Comparison of ENCODE assay signal across 31 cellular contexts in the genomic region with DNA sequence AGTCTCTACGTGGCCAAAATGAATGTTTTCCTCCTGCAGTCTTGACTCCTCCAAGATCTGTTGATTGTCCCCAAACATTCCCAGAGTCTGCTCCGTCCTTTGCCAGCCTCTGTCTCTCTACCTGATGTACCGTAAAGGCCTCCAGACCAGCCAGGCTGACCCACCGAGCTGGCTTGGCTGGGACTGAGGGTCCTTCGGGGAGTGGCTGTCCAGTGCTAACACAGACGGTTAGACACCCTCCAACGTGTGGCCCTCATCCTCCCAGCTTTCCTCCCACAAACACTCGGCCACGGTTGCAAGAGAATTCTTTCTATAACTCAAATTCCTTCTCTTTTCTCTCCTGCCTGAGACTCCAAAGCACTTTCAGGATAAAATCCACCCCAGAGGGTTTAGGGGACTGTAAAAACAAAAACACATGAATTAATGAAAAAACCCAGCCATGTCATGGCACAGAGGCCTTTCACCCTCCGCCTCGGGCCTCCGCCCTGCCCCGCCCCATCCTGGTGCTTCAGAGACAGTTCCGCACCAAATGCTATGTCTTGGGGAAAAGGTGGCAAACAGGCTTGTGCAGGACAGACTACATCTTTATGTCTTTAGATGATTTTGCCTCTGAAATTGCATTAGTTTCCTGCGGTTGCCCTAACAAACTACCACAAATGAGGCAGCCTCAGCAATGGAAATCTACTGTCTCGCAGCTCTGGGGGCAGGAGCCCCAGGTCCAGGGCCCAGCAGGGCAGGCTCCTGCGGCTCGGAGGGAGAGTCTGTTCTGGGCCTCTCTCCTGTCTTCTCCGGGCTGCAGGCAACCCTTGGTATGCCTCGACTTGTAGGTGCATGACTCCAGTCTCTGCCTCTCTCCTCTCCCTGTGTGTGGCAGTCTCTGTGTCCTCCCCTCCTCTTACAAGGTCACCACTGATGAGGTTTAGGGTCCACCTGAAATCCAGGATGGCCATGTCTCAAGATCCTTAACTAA.
"Had no signal": no experiment of that assay in that cellular context is flagged by ENCODE, and none has a peak within 500 bp of the region (broad histone marks: within the 10 kb centered on the region; RNA-seq: fewer than 3 reads in every experiment).

No MANE protein-coding gene starts in this region.

- H3K27me3 ChIP-seq: colonic mucosa, thyroid gland had no signal

- H3K4me2 ChIP-seq: SK-N-SH, smooth muscle cell had no signal

- H3K4me1 ChIP-seq: breast epithelium, colonic mucosa, sigmoid colon, thyroid gland had no signal

- H3K9ac ChIP-seq: SK-N-SH had no signal

- H3K4me3 ChIP-seq: breast epithelium, colonic mucosa, gastrocnemius medialis, sigmoid colon, smooth muscle cell, stomach, thyroid gland had no signal

- ATAC-seq: activated naive CD8-positive, alpha-beta T cell treated with anti-CD3 and anti-CD28 coated beads, Interleukin-2, amount 50 U/mL, for 24 hours; gastrocnemius medialis; left cardiac atrium; naive thymus-derived CD8-positive, alpha-beta T cell; stimulated activated naive B cell treated with anti-CD40 and anti-IgM and Interleukin-4, amounts not matched to agents 10 μg/mL and 1 μg/mL and 100 μg/mL, for 72 hours; T-helper 17 cell had no signal

- H3K36me3 ChIP-seq: breast epithelium, colonic mucosa, gastrocnemius medialis, sigmoid colon, stomach, thyroid gland, WERI-Rb-1 had no signal

- H3K27ac ChIP-seq: breast epithelium, colonic mucosa, gastrocnemius medialis, sigmoid colon, stomach, thyroid gland, WERI-Rb-1 had no signal

- H3K9me3 ChIP-seq: breast epithelium, colonic mucosa, gastrocnemius medialis, sigmoid colon, SK-N-SH, stomach, thyroid gland had no signal

- DNase-seq: activated CD4-positive, alpha-beta memory T cell treated with anti-CD3 and anti-CD28 coated beads, Interleukin-2, amount 10 ng/mL, durations not matched to agents 7 days and 5 days; activated CD4-positive, alpha-beta T cell treated with anti-CD3 and anti-CD28 coated beads, Interleukin-2, amount 10 ng/mL, durations not matched to agents 24 days and 14 days; activated CD4-positive, CD25-positive, alpha-beta regulatory T cell treated with anti-CD3 and anti-CD28 coated beads, Interleukin-2, amount 50 U/mL, for 72 hours; activated CD8-positive, alpha-beta memory T cell treated with anti-CD3 and anti-CD28 coated beads, Interleukin-2, amount 50 U/mL, for 48 hours; activated gamma-delta T cell treated with Interleukin-2 at 50 U/mL for 16 hours; activated naive CD4-positive, alpha-beta T cell treated with anti-CD3 and anti-CD28 coated beads, Interleukin-2, amount 50 U/mL, for 16 hours; activated naive CD8-positive, alpha-beta T cell treated with anti-CD3 and anti-CD28 coated beads, Interleukin-2, amount 50 U/mL, for 24 hours; activated T-cell treated with anti-CD3 and anti-CD28 coated beads, Interleukin-2, amount 50 U/mL, for 24 hours; amygdala; colonic mucosa; effector CD8-positive, alpha-beta T cell; erythroblast; gastrocnemius medialis; glutamatergic neuron; islet precursor cell; left cardiac atrium; mammary epithelial cell; midbrain; naive thymus-derived CD8-positive, alpha-beta T cell; sigmoid colon; SK-N-SH; stimulated activated CD4-positive, alpha-beta T cell treated with anti-CD3 and anti-CD28 coated beads, Interleukin-15, amount 100 ng/mL, for 24 hours; stimulated activated CD4-positive, alpha-beta T cell treated with anti-CD3 and anti-CD28 coated beads, Interleukin-2, amount 100 ng/mL, for 24 hours; stimulated activated naive B cell treated with anti-CD40 and anti-IgM and Interleukin-4, amounts not matched to agents 10 μg/mL and 1 μg/mL and 100 μg/mL, for 72 hours; stomach; T-helper 17 cell; T1000; thyroid gland; WERI-Rb-1 had no signal
